Comparison of ENCODE assay signal across 18 cellular contexts in genomic region chr1:113991467-113991997, GRCh38.
"Had no signal": no experiment of that assay in that cellular context is flagged by ENCODE, and none has a peak within 500 bp of the region (broad histone marks: within the 10 kb centered on the region; RNA-seq: fewer than 3 reads in every experiment).

No MANE protein-coding gene starts in this region.

- DNase-seq: activated CD4-positive, alpha-beta T cell treated with anti-CD3 and anti-CD28 coated beads, Interleukin-2, amount 10 ng/mL, durations not matched to agents 7 days and 5 days; activated gamma-delta T cell treated with Interleukin-2 at 50 U/mL for 16 hours; adrenal gland; erythroblast; heart left ventricle; left ventricle myocardium superior; naive B cell; right cardiac atrium; small intestine; stimulated activated CD4-positive, alpha-beta T cell treated with anti-CD3 and anti-CD28 coated beads, Interleukin-15, amount 100 ng/mL, for 24 hours; stimulated activated CD4-positive, alpha-beta T cell treated with anti-CD3 and anti-CD28 coated beads, Interleukin-2, amount 100 ng/mL, for 48 hours; T-helper 9 cell had no signal

- H3K27ac ChIP-seq: adrenal gland, breast epithelium, coronary artery, gastroesophageal sphincter, heart left ventricle, prostate gland, tibial nerve had no signal

- H3K36me3 ChIP-seq: adrenal gland, breast epithelium, gastroesophageal sphincter, heart left ventricle, prostate gland, tibial nerve had no signal

- H3K9me3 ChIP-seq: prostate gland had no signal

- H3K4me3 ChIP-seq: adrenal gland, breast epithelium, coronary artery, gastroesophageal sphincter, heart left ventricle, prostate gland, tibial nerve had no signal

- ATAC-seq: activated naive CD4-positive, alpha-beta T cell treated with anti-CD3 and anti-CD28 coated beads, Interleukin-2, amount 50 U/mL, for 72 hours; gastroesophageal sphincter; heart left ventricle; left ventricle myocardium superior; right cardiac atrium had no signal

- H3K4me1 ChIP-seq: adrenal gland, breast epithelium, gastroesophageal sphincter, heart left ventricle, prostate gland, tibial nerve had no signal

- H3K27me3 ChIP-seq: adrenal gland, breast epithelium, heart left ventricle, tibial nerve had no signal
